Comparison of ENCODE assay signal across 17 cellular contexts in the genomic region with DNA sequence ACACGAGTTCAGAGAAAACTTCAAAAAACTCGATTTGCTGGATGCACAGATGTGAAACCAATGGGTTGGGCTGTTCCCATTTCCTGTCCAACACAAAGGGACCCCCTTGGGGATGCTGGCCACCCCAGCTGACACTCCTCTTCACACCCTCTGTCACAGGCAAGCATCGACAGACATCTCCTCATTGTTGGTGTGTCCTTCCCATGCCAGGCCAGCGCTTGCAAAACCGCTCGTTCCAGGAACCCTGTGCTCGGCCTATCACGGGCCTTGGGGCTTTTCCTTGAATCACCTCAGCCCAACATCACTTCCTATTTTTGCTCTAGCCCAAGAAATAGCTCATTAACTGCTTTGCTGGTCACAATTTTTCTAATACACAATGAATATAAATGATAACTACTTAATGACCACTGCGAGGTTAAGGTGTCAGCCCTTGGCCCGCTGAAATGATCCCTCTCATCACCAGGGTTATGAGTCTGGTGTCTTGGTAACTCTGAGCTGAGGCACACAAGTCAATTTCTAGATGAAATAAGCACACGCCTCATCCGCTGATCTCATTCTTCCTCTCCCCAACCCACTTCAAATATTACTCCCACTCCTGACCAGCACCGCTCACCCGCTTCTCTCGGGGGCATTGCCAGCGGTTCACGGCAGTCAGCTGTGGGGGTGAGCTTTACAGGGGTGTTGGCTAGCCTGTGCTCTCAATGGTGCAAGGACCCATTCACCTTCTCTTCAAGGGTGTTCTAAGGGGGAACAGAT. TPM values are rescaled to one million over a fixed set of nuclear protein-coding genes. Genes with fewer than 3 reads are reported as not detected.
DNase-seq lines count a peak whose midpoint lies in the region; ATAC-seq, FAIRE-seq and TF ChIP-seq lines count a peak whose summit lies in the region.
"Had no signal": no experiment of that assay in that cellular context is flagged by ENCODE, and none has a peak within 500 bp of the region (broad histone marks: within the 10 kb centered on the region; RNA-seq: fewer than 3 reads in every experiment).

No MANE protein-coding gene starts in this region.

- H3K56ac ChIP-seq in H1 (replicated peaks; ENCODE audit: insufficient read length, low read depth, low read length): no peak overlapping the region

- H3K79me2 ChIP-seq in GM23338 (replicated peaks; ENCODE audit: insufficient read depth): peaks cover 9% of the 10 kb centered on the region
- peaks cover 0 to 39% of the 10 kb centered on the region in 2 experiments; a peak in 2 of 4 replicates for H3K79me2 ChIP-seq in H1 (ENCODE audit: control insufficient read depth in 1 of 2, insufficient read depth in 2 of 2, low read length in 2 of 2)

- H4K91ac ChIP-seq in H1 (replicated peaks; ENCODE audit: insufficient read length, low read length): no peak overlapping the region

- H3K4me3 Mint-ChIP-seq in CD4-positive, alpha-beta T cell: peak overlapping the region; percentile 70
- H3K4me3 Mint-ChIP-seq in GM23338: no peak overlapping the region; the same call in 2 of the 3 replicates
- no peak overlapping the region for H3K4me3 Mint-ChIP-seq in activated T-cell treated with anti-CD3 and anti-CD28 coated beads, Interleukin-2, amount 50 U/mL, for 24 hours
- H3K4me3 Mint-ChIP-seq: brain, memory B cell had no signal

- H3K36me3 ChIP-seq in GM23338 (ENCODE audit: insufficient read depth) (no peaks in the 10 kb centered on the region), H1 (ENCODE audit: control insufficient read depth in 2 of 4, insufficient read depth in 4 of 4, low read length in 3 of 4) (peaks cover 2 to 77% (median 30%) of the 10 kb centered on the region in 4 experiments; a peak in 6 of 8 replicates)

- no peak overlapping the region for H2AFZ ChIP-seq in GM23338
- no peak overlapping the region for H2AFZ ChIP-seq in H1 (ENCODE audit: low read length)

- H3K9me3 ChIP-seq in CD4-positive, alpha-beta T cell (ENCODE audit: control insufficient read depth, low read length): no peaks in the 10 kb centered on the region
- H3K9me3 ChIP-seq in H1 (ENCODE audit: insufficient read depth in 2 of 2, low read depth in 1 of 2, low read length in 1 of 2): no peaks in the 10 kb centered on the region
- H3K9me3 ChIP-seq: heart left ventricle, testis had no signal

- 0 out of 3 replicates have a peak, but pooled peaks of 1 of the 2 experiments have one; percentile 17 for TF ChIP-seq POLR2A in H1 (IDR thresholded peaks at IDR 0.05; ENCODE audit: control extremely low read depth in 1 of 2, low read depth in 2 of 2, low read length in 2 of 2)

- no peak for TF ChIP-seq EP300 in H1 (IDR thresholded peaks at IDR 0.05; ENCODE audit: borderline replicate concordance in 1 of 2, low read depth in 2 of 2, low read length in 2 of 2)

- H3K23ac ChIP-seq in H1 (ENCODE audit: insufficient read length): no peak overlapping the region

- peaks cover 12% of the 10 kb centered on the region; the same call in 1 of the 2 replicates for H3K4me1 ChIP-seq in GM23338 (ENCODE audit: insufficient read depth)
- peaks cover 0 to 15% (median 5%) of the 10 kb centered on the region in 4 experiments; a peak in 3 of 7 replicates for H3K4me1 ChIP-seq in H1 (replicated peaks in 1 of 4; ENCODE audit: control insufficient read depth in 3 of 4, insufficient read depth in 4 of 4, low read length in 3 of 4)
- H3K4me1 ChIP-seq: testis had no signal

- no peak for FAIRE-seq in H1 (lab: Jason Lieb, UNC)
- FAIRE-seq: HTR-8/SVneo had no signal

- peaks cover 65% of the 10 kb centered on the region for H3K4me1 Mint-ChIP-seq in CD4-positive, alpha-beta T cell (ENCODE audit: low read depth)
- H3K4me1 Mint-ChIP-seq in GM23338: peaks cover 55% of the 10 kb centered on the region
- H3K4me1 Mint-ChIP-seq in activated T-cell treated with anti-CD3 and anti-CD28 coated beads, Interleukin-2, amount 50 U/mL, for 24 hours (ENCODE audit: low read depth): peaks cover 57% of the 10 kb centered on the region
- H3K4me1 Mint-ChIP-seq: memory B cell had no signal

- no peak overlapping the region for H4K5ac ChIP-seq in H1 (ENCODE audit: insufficient read length, low read depth, low read length)

- no peak overlapping the region for H2BK120ac ChIP-seq in H1 (replicated peaks; ENCODE audit: low read depth, low read length)

- H3K27ac Mint-ChIP-seq in CD4-positive, alpha-beta T cell: peak overlapping the region; percentile 70
- H3K27ac Mint-ChIP-seq in GM23338: peak overlapping the region; percentile 62; the same call in 1 of the 2 replicates
- H3K27ac Mint-ChIP-seq in activated T-cell treated with anti-CD3 and anti-CD28 coated beads, Interleukin-2, amount 50 U/mL, for 24 hours: peak overlapping the region; percentile 82
- H3K27ac Mint-ChIP-seq: memory B cell had no signal

- no peak overlapping the region for H4K8ac ChIP-seq in H1 (ENCODE audit: extremely low read depth, insufficient read depth, low read length)

- no peaks in the 10 kb centered on the region for H3K23me2 ChIP-seq in H1 (ENCODE audit: low read depth, low read length)

- H3K27ac ChIP-seq in CD4-positive, alpha-beta T cell (ENCODE audit: low read depth, low read length): peak overlapping the region; percentile 29
- H3K27ac ChIP-seq in GM23338 (ENCODE audit: low read depth): no peak overlapping the region
- no peak overlapping the region for H3K27ac ChIP-seq in H1 (ENCODE audit: low read depth, low read length)
- H3K27ac ChIP-seq: heart left ventricle, SK-N-MC, testis had no signal

- no peak overlapping the region for H2BK20ac ChIP-seq in H1 (ENCODE audit: low read length)

- no peak for TF ChIP-seq RAD21 in H1 (IDR thresholded peaks at IDR 0.05 in 1 of 2, conservative IDR thresholded peaks at IDR 0.05 in 1 of 2; ENCODE audit: low read depth in 2 of 2, low read length in 2 of 2)

- 0 out of 2 replicates have a peak overlapping the region, but pooled peaks have one; percentile 43 for H3K4me2 ChIP-seq in GM23338
- H3K4me2 ChIP-seq in H1 (ENCODE audit: insufficient read depth in 1 of 2, low read depth in 2 of 2, low read length in 2 of 2): no peak overlapping the region

- H3K79me1 ChIP-seq in H1 (ENCODE audit: low read depth, low read length): peaks cover 8% of the 10 kb centered on the region

- no peak overlapping the region for H2BK15ac ChIP-seq in H1 (ENCODE audit: low read length)

- no peaks in the 10 kb centered on the region for H3K9me3 Mint-ChIP-seq in CD4-positive, alpha-beta T cell
- H3K9me3 Mint-ChIP-seq in GM23338: no peaks in the 10 kb centered on the region
- no peaks in the 10 kb centered on the region for H3K9me3 Mint-ChIP-seq in activated T-cell treated with anti-CD3 and anti-CD28 coated beads, Interleukin-2, amount 50 U/mL, for 24 hours
- H3K9me3 Mint-ChIP-seq: memory B cell had no signal

- POLR2A ChIA-PET in CD4-positive, alpha-beta T cell (lab: Charles Lee): interaction anchor here (0.6 to 1.8 kb wide), 3 partner anchors 42 to 111 kb away, joined by 3 to 4 read pairs (median 3); no protein-coding TSS in a partner anchor
- POLR2A ChIA-PET in H1 (lab: Charles Lee; ENCODE audit: partially characterized antibody): interaction anchor here (0.6 to 1.5 kb wide), 2 partner anchors 8 to 27 kb away, joined by 3 read pairs; no protein-coding TSS in a partner anchor

- no peak for DNase-seq in CD4-positive, alpha-beta T cell
- DNase-seq in GM23338 (ENCODE audit: low spot score) (no peak), H1 (ENCODE audit: low read depth in 1 of 2, low spot score in 2 of 2) (no peak), globus pallidus (ENCODE audit: low spot score) (no peak)
- DNase-seq in activated T-cell treated with anti-CD3 and anti-CD28 coated beads, Interleukin-2, amount 50 U/mL, for 24 hours: no peak
- DNase-seq: heart left ventricle, islet precursor cell, NCI-H2081 treated with DMSO at 0.1 percent for 48 hours, NCI-H526 treated with DMSO at 0.1 percent for 48 hours, PC-3, testis had no signal

- H3K9ac ChIP-seq in H1 (replicated peaks in 1 of 4; ENCODE audit: extremely low read depth in 1 of 4, low read depth in 3 of 4, low read length in 3 of 4): no peak overlapping the region

- no peaks in the 10 kb centered on the region for H3K27me3 Mint-ChIP-seq in CD4-positive, alpha-beta T cell
- peaks cover 2% of the 10 kb centered on the region for H3K27me3 Mint-ChIP-seq in GM23338 (ENCODE audit: insufficient read depth, low read depth, poor library complexity)
- H3K27me3 Mint-ChIP-seq in activated T-cell treated with anti-CD3 and anti-CD28 coated beads, Interleukin-2, amount 50 U/mL, for 24 hours: peaks cover 37% of the 10 kb centered on the region
- H3K27me3 Mint-ChIP-seq: memory B cell had no signal

- no peak for TF ChIP-seq CTCF in CD4-positive, alpha-beta T cell (IDR thresholded peaks at IDR 0.05)
- TF ChIP-seq CTCF in GM23338 (conservative IDR thresholded peaks at IDR 0.05; ENCODE audit: low read depth in 2 of 2) (no peak), H1 (IDR thresholded peaks at IDR 0.05; ENCODE audit: control extremely low read depth in 1 of 3, insufficient read depth in 1 of 3, low read depth in 1 of 3, low read length in 3 of 3) (no peak)

- H3F3A ChIP-seq in GM23338 (replicated peaks; ENCODE audit: low read depth): no peaks in the 10 kb centered on the region

- peak; percentile 32 for ATAC-seq in CD4-positive, alpha-beta T cell (ENCODE audit: poor library complexity)
- ATAC-seq in GM23338 (no peak), GM21737 (IDR thresholded peaks at IDR 0.05; ENCODE audit: unreplicated experiment) (no peak), HG03571 (IDR thresholded peaks at IDR 0.05; ENCODE audit: unreplicated experiment) (no peak)
- ATAC-seq: heart left ventricle, PC-3 had no signal

- no peak overlapping the region for H2BK12ac ChIP-seq in H1 (ENCODE audit: low read depth, low read length)

- no peak overlapping the region for H3K18ac ChIP-seq in H1 (ENCODE audit: extremely low read depth, low read length)

- intact Hi-C loops in CD4-positive, alpha-beta T cell (cut with DNase I, micrococcal nuclease): no loop called here

- H3K36me3 Mint-ChIP-seq in CD4-positive, alpha-beta T cell (ENCODE audit: low read depth): peaks cover 66% of the 10 kb centered on the region
- peaks cover 98% of the 10 kb centered on the region for H3K36me3 Mint-ChIP-seq in GM23338 (ENCODE audit: low read depth)
- peaks cover 87% of the 10 kb centered on the region for H3K36me3 Mint-ChIP-seq in activated T-cell treated with anti-CD3 and anti-CD28 coated beads, Interleukin-2, amount 50 U/mL, for 24 hours (ENCODE audit: low read depth)

- H4K20me1 ChIP-seq in GM23338 (replicated peaks; ENCODE audit: insufficient read depth) (no peaks in the 10 kb centered on the region; the same call in 1 of the 2 replicates), H1 (replicated peaks in 1 of 2; ENCODE audit: control insufficient read depth in 1 of 2, insufficient read depth in 2 of 2, low read length in 2 of 2) (peaks cover 0 to 29% of the 10 kb centered on the region in 2 experiments)

- no peak overlapping the region for H2BK5ac ChIP-seq in H1 (ENCODE audit: low read depth, low read length)

- H3K4me3 ChIP-seq in GM23338: no peak overlapping the region
- no peak overlapping the region for H3K4me3 ChIP-seq in H1 (ENCODE audit: extremely low read depth in 1 of 4, insufficient read depth in 2 of 4, low read depth in 3 of 4, low read length in 4 of 4)
- H3K4me3 ChIP-seq: heart left ventricle, SK-N-MC, testis had no signal

- no peak overlapping the region for H2AK5ac ChIP-seq in H1 (ENCODE audit: low read depth, low read length)

- 91% methylated on average over 16 of the region's 17 CpGs; no CpG with 5 or more reads in 1 of the 2 experiments for WGBS in H1 (ENCODE audit: extremely low coverage in 1 of 2, insufficient coverage in 1 of 2, insufficient read length in 1 of 2, insufficient replicate concordance in 2 of 2, low coverage in 1 of 2, low lambda C conversion rate in 2 of 2, missing lambda C conversion rate in 1 of 2), 2 experiments

- no peaks in the 10 kb centered on the region for H3K27me3 ChIP-seq in CD4-positive, alpha-beta T cell (ENCODE audit: control insufficient read depth, insufficient read depth, low read length)
- H3K27me3 ChIP-seq in GM23338 (ENCODE audit: insufficient read depth) (no peaks in the 10 kb centered on the region), H1 (replicated peaks in 1 of 4; ENCODE audit: control insufficient read depth in 3 of 4, extremely low read depth in 1 of 4, insufficient read depth in 3 of 4, low read length in 3 of 4) (no peaks in the 10 kb centered on the region)
- H3K27me3 ChIP-seq: testis had no signal

- no peak overlapping the region for H3K14ac ChIP-seq in H1 (ENCODE audit: insufficient read length)

- CTCF ChIA-PET in CD4-positive, alpha-beta T cell (lab: Charles Lee): no interaction called here
- CTCF ChIA-PET in H1 (lab: Charles Lee; ENCODE audit: partially characterized antibody): interaction anchor here (1.6 to 1.9 kb wide), 3 partner anchors 8 to 59 kb away, joined by 4 read pairs; no protein-coding TSS in a partner anchor

- no peaks in the 10 kb centered on the region for H3K9me2 ChIP-seq in GM23338 (ENCODE audit: insufficient read depth)

- no peak overlapping the region for H3K4ac ChIP-seq in H1 (replicated peaks; ENCODE audit: insufficient read length, low read depth, low read length)

RNA-seq across cellular contexts. Expression of gene BCOR, which starts 32.3 kb away (rescaled TPM):
- 10 to 100 TPM; 26.1 to 26.3 TPM for total RNA-seq in CD4-positive, alpha-beta T cell
- 60.8 TPM in 2 replicates for total RNA-seq in GM23338 (2014; rRNA removed; shearing (Covaris generic))
- 25.5 and 25.8 TPM in 2 replicates for polyA plus RNA-seq in GM23338 (2016; fragmentation: Nextera tagmentation; extraction: Ambion mirVana)
- 50.8 and 54.7 TPM in 2 replicates for total RNA-seq in H1 (2021; fragmentation: NEBNext Ultra II Directional; extraction: Animal tissue kit (Norgen Biotek cat#: 25700))
- 25.0 and 38.7 TPM in 2 replicates for polyA plus RNA-seq in H1 (2011; rRNA removed)
- 23.7 TPM for polyA plus RNA-seq in H1 (2011; cell fraction: cytosol; rRNA removed)
- 71.8 TPM for polyA plus RNA-seq in H1 (2011; cell fraction: nucleus; rRNA removed)
- 30.9 to 39.5 TPM (median 38.0 TPM) in 4 replicates for polyA plus RNA-seq in H1 (2012, experiment 1 of 2)
- 13.5 TPM for polyA plus RNA-seq in H1 (2012, experiment 2 of 2)
- 27.2 TPM for polyA plus RNA-seq in H1 (2013, experiment 1 of 2)
- 25.2 TPM for polyA plus RNA-seq in H1 (2013, experiment 2 of 2)
- polyA minus RNA-seq in H1 (2011; rRNA and poly(A)+ RNA removed): 34.2 and 37.3 TPM in 2 replicates
- polyA minus RNA-seq in H1 (2011; cell fraction: cytosol; rRNA and poly(A)+ RNA removed): 61.1 TPM
- polyA minus RNA-seq in H1 (2011; cell fraction: nucleus; rRNA and poly(A)+ RNA removed): 51.4 TPM
